1 cellular context compared by ENCODE assay signal in genomic region chr10:81847675-81848074, GRCh38.
TF ChIP-seq lines count a peak whose summit lies in the region.

No MANE protein-coding gene starts in this region.

TF ChIP-seq in WTC11, 78 proteins besides CTCF, POLR2A, EP300 and RAD21 (continued from another document):
- TF ChIP-seq, protein P1, sequence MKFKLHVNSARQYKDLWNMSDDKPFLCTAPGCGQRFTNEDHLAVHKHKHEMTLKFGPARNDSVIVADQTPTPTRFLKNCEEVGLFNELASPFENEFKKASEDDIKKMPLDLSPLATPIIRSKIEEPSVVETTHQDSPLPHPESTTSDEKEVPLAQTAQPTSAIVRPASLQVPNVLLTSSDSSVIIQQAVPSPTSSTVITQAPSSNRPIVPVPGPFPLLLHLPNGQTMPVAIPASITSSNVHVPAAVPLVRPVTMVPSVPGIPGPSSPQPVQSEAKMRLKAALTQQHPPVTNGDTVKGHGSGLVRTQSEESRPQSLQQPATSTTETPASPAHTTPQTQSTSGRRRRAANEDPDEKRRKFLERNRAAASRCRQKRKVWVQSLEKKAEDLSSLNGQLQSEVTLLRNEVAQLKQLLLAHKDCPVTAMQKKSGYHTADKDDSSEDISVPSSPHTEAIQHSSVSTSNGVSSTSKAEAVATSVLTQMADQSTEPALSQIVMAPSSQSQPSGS (CRISPR knock-in tag; IDR thresholded peaks at IDR 0.05; ENCODE audit: borderline replicate concordance, low read depth) = no peak
- TF ChIP-seq ELF4 (CRISPR knock-in tag; IDR thresholded peaks at IDR 0.05; ENCODE audit: low read depth) (no peak), IRF1 (CRISPR knock-in tag; IDR thresholded peaks at IDR 0.05) (no peak), PRRX2 (CRISPR knock-in tag; IDR thresholded peaks at IDR 0.05) (no peak), ZNF416 (CRISPR knock-in tag; IDR thresholded peaks at IDR 0.05) (no peak), ESRRA (CRISPR knock-in tag; IDR thresholded peaks at IDR 0.05; ENCODE audit: borderline replicate concordance) (no peak), RORB (CRISPR knock-in tag; IDR thresholded peaks at IDR 0.05) (no peak), CBFB (CRISPR knock-in tag; IDR thresholded peaks at IDR 0.05; ENCODE audit: low read depth) (no peak), TEAD4 (CRISPR knock-in tag; IDR thresholded peaks at IDR 0.05) (no peak)
- TF ChIP-seq, protein P2, sequence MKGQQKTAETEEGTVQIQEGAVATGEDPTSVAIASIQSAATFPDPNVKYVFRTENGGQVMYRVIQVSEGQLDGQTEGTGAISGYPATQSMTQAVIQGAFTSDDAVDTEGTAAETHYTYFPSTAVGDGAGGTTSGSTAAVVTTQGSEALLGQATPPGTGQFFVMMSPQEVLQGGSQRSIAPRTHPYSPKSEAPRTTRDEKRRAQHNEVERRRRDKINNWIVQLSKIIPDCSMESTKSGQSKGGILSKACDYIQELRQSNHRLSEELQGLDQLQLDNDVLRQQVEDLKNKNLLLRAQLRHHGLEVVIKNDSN (CRISPR knock-in tag; IDR thresholded peaks at IDR 0.05) = no peak
